9 cellular contexts compared by ENCODE assay signal in genomic region chr10:72277996-72278667, GRCh38. TPM values are rescaled to one million over a fixed set of nuclear protein-coding genes. Genes with fewer than 3 reads are reported as not detected.
DNase-seq lines count a peak whose midpoint lies in the region; ATAC-seq and TF ChIP-seq lines count a peak whose summit lies in the region.
"Had no signal": no experiment of that assay in that cellular context is flagged by ENCODE, and none has a peak within 500 bp of the region (broad histone marks: within the 10 kb centered on the region; RNA-seq: fewer than 3 reads in every experiment).

No MANE protein-coding gene starts in this region.

- BruUV-seq in A673 (replicated peaks; lab: Mats Ljungman, UMichigan) (no TSS peak), IMR-90 (replicated peaks; lab: Mats Ljungman, UMichigan) (no TSS peak)

- H3K56ac ChIP-seq in IMR-90 (ENCODE audit: extremely low read depth, insufficient read depth, low read length) = no peak overlapping the region

- H3K27me3 Mint-ChIP-seq in brain = peaks cover 21% of the 10 kb centered on the region
- no peaks in the 10 kb centered on the region for H3K27me3 Mint-ChIP-seq in naive thymus-derived CD4-positive, alpha-beta T cell
- peaks cover 18% of the 10 kb centered on the region for H3K27me3 Mint-ChIP-seq in GM23338 (ENCODE audit: insufficient read depth, low read depth, poor library complexity)

- peaks cover 47% of the 10 kb centered on the region for H3K4me1 Mint-ChIP-seq in brain
- H3K4me1 Mint-ChIP-seq in naive thymus-derived CD4-positive, alpha-beta T cell = peaks cover 28 to 57% (median 49%) of the 10 kb centered on the region in 7 donors
- H3K4me1 Mint-ChIP-seq in GM23338 = peaks cover 24% of the 10 kb centered on the region

- no peaks in the 10 kb centered on the region for H3K9me3 ChIP-seq in A673 (ENCODE audit: low read depth, low read length, poor library complexity, severe bottlenecking)
- H3K9me3 ChIP-seq in IMR-90 (ENCODE audit: control insufficient read depth, insufficient read depth, low read length) = no peaks in the 10 kb centered on the region
- no peaks in the 10 kb centered on the region for H3K9me3 ChIP-seq in naive thymus-derived CD4-positive, alpha-beta T cell (ENCODE audit: control insufficient read depth in 2 of 3, low read length in 3 of 3)

- DNase-seq in A673 (ENCODE audit: low spot score) (no peak), IMR-90 (peak; percentile 8), GM23338 (ENCODE audit: low spot score) (no peak), DMS 273 treated with DMSO at 0.1 percent for 48 hours (lab: John Stamatoyannopoulos, UW) (no peak)
- DNase-seq in naive thymus-derived CD4-positive, alpha-beta T cell = no peak
- DNase-seq: activated CD8-positive, alpha-beta memory T cell treated with anti-CD3 and anti-CD28 coated beads for 24 hours had no signal

- H3K4me1 ChIP-seq in A673 (ENCODE audit: insufficient read depth, low read length, poor library complexity, severe bottlenecking) = peaks cover 23% of the 10 kb centered on the region
- peaks cover 5% of the 10 kb centered on the region; the same call in 1 of the 2 replicates for H3K4me1 ChIP-seq in IMR-90 (ENCODE audit: control insufficient read depth, insufficient read depth, low read length)
- peaks cover 9 to 14% of the 10 kb centered on the region in 2 donors for H3K4me1 ChIP-seq in naive thymus-derived CD4-positive, alpha-beta T cell (ENCODE audit: control insufficient read depth in 2 of 2, insufficient read depth in 2 of 2, low read length in 2 of 2)
- peaks cover 13% of the 10 kb centered on the region for H3K4me1 ChIP-seq in GM23338 (ENCODE audit: insufficient read depth)

- whole genome bisulfite sequencing in IMR-90 (ENCODE audit: extremely low coverage in 2 of 2, insufficient read length in 1 of 2), 2 experiments = 100% methylated on average over 3 of the region's 3 CpGs; no CpG with 5 or more reads in 1 of the 2 experiments

- no peak overlapping the region; the same call in 1 of the 2 replicates for H3K4ac ChIP-seq in IMR-90 (ENCODE audit: low read depth, low read length)

- H3K4me3 Mint-ChIP-seq in brain (peak overlapping the region; percentile 11 to 99 (median 90)), GM23338 (no peak overlapping the region)
- H3K4me3 Mint-ChIP-seq in naive thymus-derived CD4-positive, alpha-beta T cell = peak overlapping the region in 5 of 10 donors; percentile 2 to 56 (median 17)

- H2BK20ac ChIP-seq in IMR-90 (ENCODE audit: low read depth, low read length) = peak overlapping the region; percentile 8; the same call in 1 of the 2 replicates

- H3K27ac Mint-ChIP-seq in brain (peak overlapping the region; percentile 51 to 100 (median 100)), GM23338 (no peak overlapping the region)
- H3K27ac Mint-ChIP-seq in naive thymus-derived CD4-positive, alpha-beta T cell = peak overlapping the region; percentile 46 to 95 (median 87)

- no peak overlapping the region for H3K14ac ChIP-seq in IMR-90 (replicated peaks; ENCODE audit: low read depth, low read length)

- H2AK5ac ChIP-seq in IMR-90 (ENCODE audit: low read depth, low read length) = no peak overlapping the region

- no peak overlapping the region for H2BK15ac ChIP-seq in IMR-90 (ENCODE audit: low read depth, low read length)

- TF ChIP-seq RAD21 in IMR-90 (IDR thresholded peaks at IDR 0.05; ENCODE audit: low read length) = no peak

- H3K4me2 ChIP-seq in IMR-90 (ENCODE audit: low read depth, low read length) = no peak overlapping the region
- no peak overlapping the region for H3K4me2 ChIP-seq in GM23338

- TF ChIP-seq CTCF in A673 (conservative IDR thresholded peaks at IDR 0.05; ENCODE audit: low read depth, low read length) (no peak), IMR-90 (conservative IDR thresholded peaks at IDR 0.05; ENCODE audit: low read depth, low read length) (no peak), brain (conservative IDR thresholded peaks at IDR 0.05) (no peak), GM23338 (conservative IDR thresholded peaks at IDR 0.05; ENCODE audit: low read depth in 2 of 2) (no peak)

- in situ Hi-C loops in IMR-90 (cut with MboI; ENCODE audit: low sequenced_read_pairs) = no loop called here

- H3F3A ChIP-seq in GM23338 (replicated peaks; ENCODE audit: low read depth) = peaks cover 19% of the 10 kb centered on the region; the same call in 1 of the 2 replicates

- H2AK9ac ChIP-seq in IMR-90 (replicated peaks; ENCODE audit: low read depth, low read length, poor library complexity) = peak overlapping the region; percentile 75

- H3K36me3 ChIP-seq in A673 (ENCODE audit: insufficient read depth, low read length, poor library complexity, severe bottlenecking) = peaks cover 18% of the 10 kb centered on the region
- H3K36me3 ChIP-seq in IMR-90 (ENCODE audit: control insufficient read depth, insufficient read depth, low read length) = peaks cover 24% of the 10 kb centered on the region
- H3K36me3 ChIP-seq in naive thymus-derived CD4-positive, alpha-beta T cell (ENCODE audit: control insufficient read depth in 2 of 3, insufficient read depth in 3 of 3, low read length in 3 of 3) = peaks cover 0 to 32% (median 11%) of the 10 kb centered on the region in 3 experiments
- H3K36me3 ChIP-seq in GM23338 (ENCODE audit: insufficient read depth) = peaks cover 6% of the 10 kb centered on the region

- peaks cover 26% of the 10 kb centered on the region for H3K36me3 Mint-ChIP-seq in brain
- peaks cover 14 to 31% (median 22%) of the 10 kb centered on the region in 5 donors for H3K36me3 Mint-ChIP-seq in naive thymus-derived CD4-positive, alpha-beta T cell
- peaks cover 28% of the 10 kb centered on the region for H3K36me3 Mint-ChIP-seq in GM23338 (ENCODE audit: low read depth)

- no peak overlapping the region for H4K8ac ChIP-seq in IMR-90 (ENCODE audit: low read depth in 2 of 2, low read length in 2 of 2)

- H4K5ac ChIP-seq in IMR-90 (ENCODE audit: low read depth, low read length) = no peak overlapping the region

- H3K9me2 ChIP-seq in GM23338 (ENCODE audit: insufficient read depth) = no peaks in the 10 kb centered on the region

- H3K4me3 ChIP-seq in A673 (ENCODE audit: low read depth, low read length, poor library complexity, severe bottlenecking) (no peak overlapping the region), IMR-90 (ENCODE audit: insufficient read depth, low read depth, low read length) (no peak overlapping the region), GM23338 (no peak overlapping the region)
- H3K4me3 ChIP-seq in naive thymus-derived CD4-positive, alpha-beta T cell (ENCODE audit: low read length) = no peak overlapping the region

- H4K20me1 ChIP-seq in IMR-90 (ENCODE audit: insufficient read depth, low read length) = peaks cover 38% of the 10 kb centered on the region
- peaks cover 10% of the 10 kb centered on the region for H4K20me1 ChIP-seq in GM23338 (replicated peaks; ENCODE audit: insufficient read depth)

- peaks cover 3% of the 10 kb centered on the region; the same call in 1 of the 2 replicates for H3K9me1 ChIP-seq in IMR-90 (ENCODE audit: insufficient read depth, low read length)

- dilution Hi-C loops in IMR-90 (cut with HindIII; ENCODE audit: low sequenced_read_pairs, unreplicated experiment) = no loop called here

- CTCF ChIA-PET in A673 (lab: Charles Lee) = no interaction called here
- CTCF ChIA-PET in IMR-90 (lab: Yijun Ruan, JAX) = interaction anchor here (1.0 to 1.1 kb wide), 2 partner anchors 49 to 59 kb away, joined by 3 read pairs; no protein-coding TSS in a partner anchor
- CTCF ChIA-PET in naive thymus-derived CD4-positive, alpha-beta T cell (lab: Charles Lee) = interaction anchor here (1.0 to 6.4 kb wide), 4 partner anchors 14 to 58 kb away, joined by 3 to 69 read pairs (median 6); no protein-coding TSS in a partner anchor

- H3K9me3 Mint-ChIP-seq in brain (peaks cover 0 to 6% (median 0%) of the 10 kb centered on the region in 5 experiments), GM23338 (no peaks in the 10 kb centered on the region)
- peaks cover 0 to 2% (median 0%) of the 10 kb centered on the region in 11 donors for H3K9me3 Mint-ChIP-seq in naive thymus-derived CD4-positive, alpha-beta T cell

- TF ChIP-seq POLR2A in IMR-90 (IDR thresholded peaks at IDR 0.05; ENCODE audit: low read depth, low read length) = no peak

- H2BK5ac ChIP-seq in IMR-90 (ENCODE audit: low read depth, low read length, poor library complexity, severe bottlenecking) = no peak overlapping the region

- H2BK120ac ChIP-seq in IMR-90 (ENCODE audit: low read depth, low read length) = no peak overlapping the region; the same call in 1 of the 2 replicates

- no peak overlapping the region for H3K23ac ChIP-seq in IMR-90 (ENCODE audit: low read depth, low read length)

- ATAC-seq in IMR-90 (ENCODE audit: low read depth) = no peak
- no peak for ATAC-seq in naive thymus-derived CD4-positive, alpha-beta T cell
- no peak for ATAC-seq in GM21825 (IDR thresholded peaks at IDR 0.05; ENCODE audit: unreplicated experiment)
- ATAC-seq in GM23338 = no peak
- no peak for ATAC-seq in HG03280 (IDR thresholded peaks at IDR 0.05; ENCODE audit: unreplicated experiment)

- no peak overlapping the region for H3K18ac ChIP-seq in IMR-90 (ENCODE audit: low read depth, low read length)

- H3K79me1 ChIP-seq in IMR-90 (ENCODE audit: low read depth in 1 of 2, low read length in 2 of 2) = peaks cover 10 to 27% of the 10 kb centered on the region in 2 experiments; a peak in 3 of 4 replicates

- peak overlapping the region; percentile 50 for H3K27ac ChIP-seq in A673 (ENCODE audit: low read depth, low read length, poor library complexity, severe bottlenecking)
- no peak overlapping the region for H3K27ac ChIP-seq in IMR-90 (ENCODE audit: insufficient read depth, low read length)
- H3K27ac ChIP-seq in naive thymus-derived CD4-positive, alpha-beta T cell (ENCODE audit: low read depth, low read length) = peak overlapping the region; percentile 96
- no peak overlapping the region; the same call in 1 of the 2 replicates for H3K27ac ChIP-seq in GM23338 (ENCODE audit: low read depth)

- H4K91ac ChIP-seq in IMR-90 (ENCODE audit: insufficient read depth, low read depth, low read length) = no peak overlapping the region

- POLR2A ChIA-PET in A673 (lab: Charles Lee; ENCODE audit: low non-redundant PET) = interaction anchor here (0.6 kb wide), 2 partner anchors 63 to 190 kb away, joined by 3 read pairs; no protein-coding TSS in a partner anchor
- POLR2A ChIA-PET in IMR-90 (lab: Charles Lee; ENCODE audit: unreplicated experiment) = interaction anchor here (0.6 to 1.3 kb wide), 2 partner anchors 19 to 86 kb away, joined by 3 to 4 read pairs; no protein-coding TSS in a partner anchor
- POLR2A ChIA-PET in naive thymus-derived CD4-positive, alpha-beta T cell (lab: Charles Lee) = interaction anchor here (0.5 to 10.1 kb wide), 13 partner anchors 8 to 1625 kb away, joined by 3 to 219 read pairs (median 4); no protein-coding TSS in a partner anchor

- no peaks in the 10 kb centered on the region for H3K27me3 ChIP-seq in A673 (replicated peaks; ENCODE audit: insufficient read depth, low read depth, low read length, poor library complexity)
- H3K27me3 ChIP-seq in IMR-90 (ENCODE audit: control insufficient read depth, insufficient read depth, low read length) = no peaks in the 10 kb centered on the region
- no peaks in the 10 kb centered on the region for H3K27me3 ChIP-seq in naive thymus-derived CD4-positive, alpha-beta T cell (ENCODE audit: control insufficient read depth in 2 of 2, insufficient read depth in 2 of 2, low read length in 2 of 2)
- no peaks in the 10 kb centered on the region for H3K27me3 ChIP-seq in GM23338 (ENCODE audit: insufficient read depth)

- H2AFZ ChIP-seq in IMR-90 (replicated peaks; ENCODE audit: low read length, poor library complexity) (no peak overlapping the region), GM23338 (no peak overlapping the region)

- peaks cover 22% of the 10 kb centered on the region for H3K79me2 ChIP-seq in GM23338 (replicated peaks; ENCODE audit: insufficient read depth)

- H3K9ac ChIP-seq in IMR-90 (ENCODE audit: low read depth, low read length) = no peak overlapping the region

- intact Hi-C loops in A673 (cut with micrococcal nuclease; ENCODE audit: unreplicated experiment) = no loop called here
- intact Hi-C loops in IMR-90 (cut with micrococcal nuclease) = no loop called here
- intact Hi-C loops in naive thymus-derived CD4-positive, alpha-beta T cell (cut with micrococcal nuclease) = no loop called here

RNA-seq across cellular contexts. Expression of gene DDIT4, which starts 4.4 kb away (rescaled TPM):
- total RNA-seq in A673 (2021) (20.7 and 39.6 TPM in 2 replicates), IMR-90 (2012; rRNA removed) (108 and 110 TPM in 2 replicates)
- polyA plus RNA-seq in IMR-90 (2012; rRNA removed) (31.0 and 59.6 TPM in 2 replicates), brain (ENCODE audit: insufficient read depth, low read depth, low replicate concordance) (121 TPM), GM23338 (2016; fragmentation: Nextera tagmentation; extraction: Ambion mirVana) (108 and 114 TPM in 2 replicates)
- 38.8 and 80.6 TPM in 2 replicates for polyA plus RNA-seq in IMR-90 (2012; cell fraction: cytosol; rRNA removed)
- 80.3 and 93.3 TPM in 2 replicates for polyA plus RNA-seq in IMR-90 (2012; cell fraction: nucleus; rRNA removed; ENCODE audit: low replicate concordance)
- total RNA-seq in naive thymus-derived CD4-positive, alpha-beta T cell = 100 to 1,000 TPM in 3 of 5 experiments, 10 to 100 TPM in 2; 25.4 to 335 (median 135) TPM
- polyA plus RNA-seq in naive thymus-derived CD4-positive, alpha-beta T cell = 100 to 1,000 TPM in 1 of 2 donors, 10 to 100 TPM in 1; 80.4 to 219 TPM
- 110 and 136 TPM in 2 replicates for total RNA-seq in GM23338 (2014; rRNA removed; shearing (Covaris generic))

Comparison
In these comparisons a context has a peak if more than half of its experiments do, and no peak if none do; other contexts are left out.
1. H3K27ac ChIP-seq: peak in A673 (single experiment) and naive thymus-derived CD4-positive, alpha-beta T cell (single experiment); none in IMR-90 (single experiment) and GM23338 (single experiment).